Comparison of ENCODE assay signal across 8 cellular contexts in the genomic region with DNA sequence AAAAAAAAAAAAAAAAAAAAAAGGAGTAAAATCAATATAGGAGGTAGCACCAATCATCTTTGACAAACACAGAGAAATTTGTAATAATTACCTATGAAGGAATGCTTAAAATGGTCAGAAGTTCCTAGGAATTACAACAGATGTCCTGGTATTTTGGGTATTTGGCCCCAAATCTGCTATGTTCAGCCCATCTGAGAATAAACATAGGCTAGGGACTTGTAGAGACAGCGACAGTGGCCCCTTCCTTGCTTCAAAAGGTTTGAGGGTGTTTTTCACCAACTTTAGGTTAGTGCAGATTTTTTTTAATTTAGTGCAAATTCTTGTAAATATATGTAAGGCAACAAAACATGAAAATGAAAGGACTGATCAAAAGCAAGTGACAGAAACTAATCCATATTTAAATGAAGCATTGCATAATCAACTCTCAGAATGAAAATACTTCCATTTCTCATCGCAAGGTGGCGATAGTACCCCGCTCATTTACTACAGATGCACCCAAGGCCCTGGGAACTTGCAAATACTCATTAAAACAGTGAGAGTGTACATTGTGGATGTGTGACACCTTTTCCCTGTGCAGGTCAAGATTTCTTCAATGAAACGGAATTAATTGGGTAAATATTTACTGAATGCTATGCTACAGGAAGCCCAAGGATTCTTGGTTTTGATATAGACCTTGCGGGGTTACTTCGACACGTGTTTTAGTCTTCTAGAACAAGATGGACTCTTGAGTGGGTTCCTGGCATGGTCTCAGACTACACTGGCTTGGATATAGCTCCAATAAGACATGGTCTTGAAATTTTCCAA. TPM values are rescaled to one million over a fixed set of nuclear protein-coding genes. Genes with fewer than 3 reads are reported as not detected.
DNase-seq lines count a peak whose midpoint lies in the region; ATAC-seq and TF ChIP-seq lines count a peak whose summit lies in the region.

No MANE protein-coding gene starts in this region.

- H3K9me3 ChIP-seq in GM23248 (ENCODE audit: low read depth), result no peaks in the 10 kb centered on the region
- no peaks in the 10 kb centered on the region for H3K9me3 ChIP-seq in gastrocnemius medialis

- 45% methylated on average over 8 of the region's 8 CpGs for WGBS in GM23248 (ENCODE audit: low coverage in 1 of 2, low lambda C conversion rate in 2 of 2, missing lambda C conversion rate in 2 of 2), 2 experiments

- no peak overlapping the region for H2AFZ ChIP-seq in GM23248

- H3K36me3 ChIP-seq in GM23248 (ENCODE audit: low read depth), result no peaks in the 10 kb centered on the region
- H3K36me3 ChIP-seq in gastrocnemius medialis, result no peaks in the 10 kb centered on the region

- in situ Hi-C loops in GM23248 (cut with MboI) (no loop called here), gastrocnemius medialis (cut with MboI; ENCODE audit: low sequenced_read_pairs in 4 of 4) (loop anchor here (5.0 to 25.0 kb wide), 4 partner anchors 90 to 430 kb away; no protein-coding TSS in a partner anchor)

- peak; percentile 29 to 82 for ATAC-seq in activated naive CD4-positive, alpha-beta T cell treated with anti-CD3 and anti-CD28 coated beads, Interleukin-2, amount 50 U/mL, for 72 hours
- peak; percentile 70 to 72 for ATAC-seq in left cardiac atrium
- ATAC-seq in gastrocnemius medialis, result peak in 1 of 2 donors; percentile 89

- no peak overlapping the region for H3K9ac ChIP-seq in GM23248

- DNase-seq in GM04504 (ENCODE audit: low read depth) (peak; percentile 34), GM23248 (peak; percentile 74), LNCaP clone FGC (ENCODE audit: low read depth) (peak; percentile 44), SK-N-DZ (ENCODE audit: low spot score) (peak; percentile 56), left cardiac atrium (no peak), gastrocnemius medialis (no peak), amniotic stem cell (lab: John Stamatoyannopoulos, UW) (no peak)
- DNase-seq in activated naive CD4-positive, alpha-beta T cell treated with anti-CD3 and anti-CD28 coated beads, Interleukin-2, amount 50 U/mL, for 72 hours (ENCODE audit: low spot score in 2 of 2), result peak in 1 of 2 donors; percentile 66

- no peak overlapping the region for H3K4me3 ChIP-seq in GM23248
- H3K4me3 ChIP-seq in LNCaP clone FGC (ENCODE audit: low read depth, low read length), result no peak overlapping the region
- H3K4me3 ChIP-seq in gastrocnemius medialis, result no peak overlapping the region

- H3K27me3 ChIP-seq in GM23248 (replicated peaks; ENCODE audit: insufficient read depth) (no peaks in the 10 kb centered on the region), gastrocnemius medialis (no peaks in the 10 kb centered on the region)

- H3K27ac Mint-ChIP-seq in activated naive CD4-positive, alpha-beta T cell treated with anti-CD3 and anti-CD28 coated beads, Interleukin-2, amount 50 U/mL, for 72 hours, result no peak overlapping the region

- no peak for TF ChIP-seq POLR2A in gastrocnemius medialis (IDR thresholded peaks at IDR 0.05)

- no peaks in the 10 kb centered on the region for H3K79me2 ChIP-seq in GM23248 (ENCODE audit: insufficient read depth)

- H3K4me2 ChIP-seq in GM23248 (ENCODE audit: unreplicated experiment), result no peak overlapping the region

- TF ChIP-seq CTCF in LNCaP clone FGC (IDR thresholded peaks at IDR 0.05; ENCODE audit: control insufficient read depth, extremely low read depth, insufficient read depth) (peak; percentile 76), gastrocnemius medialis (IDR thresholded peaks at IDR 0.05 in 4 of 5, conservative IDR thresholded peaks at IDR 0.05 in 1 of 5) (peak; percentile 76 to 82 (median 82))

- no peaks in the 10 kb centered on the region for H3K36me3 Mint-ChIP-seq in activated naive CD4-positive, alpha-beta T cell treated with anti-CD3 and anti-CD28 coated beads, Interleukin-2, amount 50 U/mL, for 72 hours

- no peaks in the 10 kb centered on the region for H3F3A ChIP-seq in GM23248 (ENCODE audit: insufficient read depth)

- peaks cover 9% of the 10 kb centered on the region for H3K4me1 ChIP-seq in GM23248 (ENCODE audit: insufficient read depth)
- no peaks in the 10 kb centered on the region for H3K4me1 ChIP-seq in gastrocnemius medialis

- intact Hi-C loops in left cardiac atrium (cut with DNase I) (loop anchor here (1.0 to 10.0 kb wide), 5 partner anchors 290 to 1308 kb away; no protein-coding TSS in a partner anchor), gastrocnemius medialis (cut with DNase I; ENCODE audit: low total_unique reads) (loop anchor here (1.0 to 2.0 kb wide), 2 partner anchors 293 to 422 kb away; no protein-coding TSS in a partner anchor)

- H4K20me1 ChIP-seq in GM23248 (ENCODE audit: insufficient read depth), result no peaks in the 10 kb centered on the region

- H3K27ac ChIP-seq in GM23248 (no peak overlapping the region), gastrocnemius medialis (no peak overlapping the region)

- H3K9me3 Mint-ChIP-seq in activated naive CD4-positive, alpha-beta T cell treated with anti-CD3 and anti-CD28 coated beads, Interleukin-2, amount 50 U/mL, for 72 hours, result no peaks in the 10 kb centered on the region

- H3K9me2 ChIP-seq in GM23248 (ENCODE audit: insufficient read depth), result no peaks in the 10 kb centered on the region

RNA-seq across cellular contexts. Expression of gene FAM124B, which starts 44.6 kb away (rescaled TPM):
- not detected in 2 replicates for total RNA-seq in GM23248 (2014; rRNA removed; shearing (Covaris generic))
- polyA plus RNA-seq in GM23248 (2016; fragmentation: Nextera tagmentation; extraction: Ambion mirVana), result not detected in 2 replicates
- 0.15 and 0.27 TPM in 2 replicates for polyA plus RNA-seq in SK-N-DZ (2014; cell fraction: cytosol; rRNA removed)
- polyA plus RNA-seq in SK-N-DZ (2014; cell fraction: nucleus; rRNA removed), result 0.25 TPM in 1 of 2 replicates, not detected in the other
- total RNA-seq in activated naive CD4-positive, alpha-beta T cell treated with anti-CD3 and anti-CD28 coated beads, Interleukin-2, amount 50 U/mL, for 72 hours, result under 1 TPM in 1 of 2 donors, not detected in 1; 0.45 TPM
- total RNA-seq in left cardiac atrium (1 to 10 TPM; 1.3 to 2.7 TPM), gastrocnemius medialis (1 to 10 TPM; 1.7 to 2.4 (median 2.1) TPM)

Comparison
In these comparisons a context has a peak if more than half of its experiments do, and no peak if none do; other contexts are left out.
1. DNase-seq: peak in GM04504 (single experiment), GM23248 (single experiment), LNCaP clone FGC (single experiment) and SK-N-DZ (single experiment); none in left cardiac atrium (single experiment), gastrocnemius medialis (0 of 2) and amniotic stem cell (single experiment).